ENCODE assay signal across 1 cellular context in genomic region chr18:79988925-79989361, GRCh38.
TF ChIP-seq lines count a peak whose summit lies in the region.

No MANE protein-coding gene starts in this region.

TF ChIP-seq in GM23338, 12 proteins besides CTCF, POLR2A, EP300 and RAD21 (continued from another document):
- TF ChIP-seq, protein P1, sequence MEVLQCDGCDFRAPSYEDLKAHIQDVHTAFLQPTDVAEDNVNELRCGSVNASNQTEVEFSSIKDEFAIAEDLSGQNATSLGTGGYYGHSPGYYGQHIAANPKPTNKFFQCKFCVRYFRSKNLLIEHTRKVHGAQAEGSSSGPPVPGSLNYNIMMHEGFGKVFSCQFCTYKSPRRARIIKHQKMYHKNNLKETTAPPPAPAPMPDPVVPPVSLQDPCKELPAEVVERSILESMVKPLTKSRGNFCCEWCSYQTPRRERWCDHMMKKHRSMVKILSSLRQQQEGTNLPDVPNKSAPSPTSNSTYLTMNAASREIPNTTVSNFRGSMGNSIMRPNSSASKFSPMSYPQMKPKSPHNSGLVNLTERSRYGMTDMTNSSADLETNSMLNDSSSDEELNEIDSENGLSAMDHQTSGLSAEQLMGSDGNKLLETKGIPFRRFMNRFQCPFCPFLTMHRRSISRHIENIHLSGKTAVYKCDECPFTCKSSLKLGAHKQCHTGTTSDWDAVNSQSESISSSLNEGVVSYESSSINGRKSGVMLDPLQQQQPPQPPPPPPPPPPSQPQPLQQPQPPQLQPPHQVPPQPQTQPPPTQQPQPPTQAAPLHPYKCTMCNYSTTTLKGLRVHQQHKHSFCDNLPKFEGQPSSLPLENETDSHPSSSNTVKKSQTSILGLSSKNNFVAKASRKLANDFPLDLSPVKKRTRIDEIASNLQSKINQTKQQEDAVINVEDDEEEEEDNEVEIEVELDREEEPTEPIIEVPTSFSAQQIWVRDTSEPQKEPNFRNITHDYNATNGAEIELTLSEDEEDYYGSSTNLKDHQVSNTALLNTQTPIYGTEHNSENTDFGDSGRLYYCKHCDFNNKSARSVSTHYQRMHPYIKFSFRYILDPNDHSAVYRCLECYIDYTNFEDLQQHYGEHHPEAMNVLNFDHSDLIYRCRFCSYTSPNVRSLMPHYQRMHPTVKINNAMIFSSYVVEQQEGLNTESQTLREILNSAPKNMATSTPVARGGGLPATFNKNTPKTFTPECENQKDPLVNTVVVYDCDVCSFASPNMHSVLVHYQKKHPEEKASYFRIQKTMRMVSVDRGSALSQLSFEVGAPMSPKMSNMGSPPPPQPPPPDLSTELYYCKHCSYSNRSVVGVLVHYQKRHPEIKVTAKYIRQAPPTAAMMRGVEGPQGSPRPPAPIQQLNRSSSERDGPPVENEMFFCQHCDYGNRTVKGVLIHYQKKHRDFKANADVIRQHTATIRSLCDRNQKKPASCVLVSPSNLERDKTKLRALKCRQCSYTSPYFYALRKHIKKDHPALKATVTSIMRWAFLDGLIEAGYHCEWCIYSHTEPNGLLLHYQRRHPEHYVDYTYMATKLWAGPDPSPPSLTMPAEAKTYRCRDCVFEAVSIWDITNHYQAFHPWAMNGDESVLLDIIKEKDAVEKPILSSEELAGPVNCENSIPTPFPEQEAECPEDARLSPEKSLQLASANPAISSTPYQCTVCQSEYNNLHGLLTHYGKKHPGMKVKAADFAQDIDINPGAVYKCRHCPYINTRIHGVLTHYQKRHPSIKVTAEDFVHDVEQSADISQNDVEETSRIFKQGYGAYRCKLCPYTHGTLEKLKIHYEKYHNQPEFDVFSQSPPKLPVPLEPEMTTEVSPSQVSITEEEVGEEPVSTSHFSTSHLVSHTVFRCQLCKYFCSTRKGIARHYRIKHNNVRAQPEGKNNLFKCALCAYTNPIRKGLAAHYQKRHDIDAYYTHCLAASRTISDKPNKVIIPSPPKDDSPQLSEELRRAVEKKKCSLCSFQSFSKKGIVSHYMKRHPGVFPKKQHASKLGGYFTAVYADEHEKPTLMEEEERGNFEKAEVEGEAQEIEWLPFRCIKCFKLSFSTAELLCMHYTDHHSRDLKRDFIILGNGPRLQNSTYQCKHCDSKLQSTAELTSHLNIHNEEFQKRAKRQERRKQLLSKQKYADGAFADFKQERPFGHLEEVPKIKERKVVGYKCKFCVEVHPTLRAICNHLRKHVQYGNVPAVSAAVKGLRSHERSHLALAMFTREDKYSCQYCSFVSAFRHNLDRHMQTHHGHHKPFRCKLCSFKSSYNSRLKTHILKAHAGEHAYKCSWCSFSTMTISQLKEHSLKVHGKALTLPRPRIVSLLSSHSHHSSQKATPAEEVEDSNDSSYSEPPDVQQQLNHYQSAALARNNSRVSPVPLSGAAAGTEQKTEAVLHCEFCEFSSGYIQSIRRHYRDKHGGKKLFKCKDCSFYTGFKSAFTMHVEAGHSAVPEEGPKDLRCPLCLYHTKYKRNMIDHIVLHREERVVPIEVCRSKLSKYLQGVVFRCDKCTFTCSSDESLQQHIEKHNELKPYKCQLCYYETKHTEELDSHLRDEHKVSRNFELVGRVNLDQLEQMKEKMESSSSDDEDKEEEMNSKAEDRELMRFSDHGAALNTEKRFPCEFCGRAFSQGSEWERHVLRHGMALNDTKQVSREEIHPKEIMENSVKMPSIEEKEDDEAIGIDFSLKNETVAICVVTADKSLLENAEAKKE (CRISPR knock-in tag; IDR thresholded peaks at IDR 0.05) = no peak
- TF ChIP-seq CREB1 (CRISPR knock-in tag; IDR thresholded peaks at IDR 0.05; ENCODE audit: low read depth) (no peak), ZNF114 (CRISPR knock-in tag; IDR thresholded peaks at IDR 0.05) (no peak), REST (IDR thresholded peaks at IDR 0.05; ENCODE audit: unreplicated experiment) (no peak), NANOG (IDR thresholded peaks at IDR 0.05; ENCODE audit: borderline replicate concordance) (no peak), ETS1 (IDR thresholded peaks at IDR 0.05) (no peak), STAT1 (IDR thresholded peaks at IDR 0.05; ENCODE audit: unreplicated experiment) (no peak)
